ENCODE assay signal across 14 cellular contexts in genomic region chr5:154793599-154794524, GRCh38. TPM values are rescaled to one million over a fixed set of nuclear protein-coding genes. Genes with fewer than 3 reads are reported as not detected.
A peak's percentile ranks its signal among the peaks of the same experiment; 100 is the strongest.
DNase-seq lines count a peak whose midpoint lies in the region; ATAC-seq and TF ChIP-seq lines count a peak whose summit lies in the region.
"Had no signal": no experiment of that assay in that cellular context is flagged by ENCODE, and none has a peak within 500 bp of the region (broad histone marks: within the 10 kb centered on the region; RNA-seq: fewer than 3 reads in every experiment).

No MANE protein-coding gene starts in this region.

- peaks cover 70% of the 10 kb centered on the region for H3K79me2 ChIP-seq in osteoblast (ENCODE audit: insufficient read depth, low read length)

- peaks cover 37% of the 10 kb centered on the region for H4K20me1 ChIP-seq in osteoblast (ENCODE audit: insufficient read depth, low read length)

- no peak for TF ChIP-seq POLR2A in heart left ventricle (IDR thresholded peaks at IDR 0.05)
- no peak for TF ChIP-seq POLR2A in Peyer's patch (IDR thresholded peaks at IDR 0.05)

- H2AFZ ChIP-seq in osteoblast (ENCODE audit: low read length) = no peak overlapping the region

- DNase-seq in Daoy (ENCODE audit: low read depth) (peak; percentile 38), RWPE1 (ENCODE audit: low spot score) (no peak), heart left ventricle (no peak), osteoblast (ENCODE audit: insufficient read length, low spot score, missing footprints) (no peak), Peyer's patch (no peak), NCI-H187 (lab: John Stamatoyannopoulos, UW) (no peak), CD1c-positive myeloid dendritic cell (ENCODE audit: extremely low spot score) (no peak), H7 (no peak)
- DNase-seq: anterior cingulate cortex, hippocampal formation, midbrain, NCI-H2227 treated with DMSO at 0.1 percent for 48 hours had no signal

- H3K4me1 ChIP-seq in heart left ventricle (peaks cover 5 to 42% (median 18%) of the 10 kb centered on the region in 12 donors), osteoblast (ENCODE audit: insufficient read depth, low read length) (peaks cover 25% of the 10 kb centered on the region), Peyer's patch (peaks cover 0 to 5% (median 0%) of the 10 kb centered on the region in 4 donors)
- H3K4me1 ChIP-seq: suprapubic skin had no signal

- CTCF ChIA-PET in RWPE1 (lab: Yijun Ruan, JAX) = no interaction called here

- H3K27me3 ChIP-seq in heart left ventricle (no peaks in the 10 kb centered on the region), osteoblast (ENCODE audit: insufficient read depth, low read length) (no peaks in the 10 kb centered on the region), Peyer's patch (no peaks in the 10 kb centered on the region), H7 (ENCODE audit: control insufficient read depth, insufficient read depth, low read length) (no peaks in the 10 kb centered on the region)
- H3K27me3 ChIP-seq: suprapubic skin had no signal

- WGBS in heart left ventricle, 4 donors = 83 to 89% (median 88%) methylated on average over 30 to 32 of the region's 32 CpGs

- TF ChIP-seq CTCF in RWPE1 (conservative IDR thresholded peaks at IDR 0.05; ENCODE audit: low read depth) = no peak
- no peak for TF ChIP-seq CTCF in heart left ventricle (IDR thresholded peaks at IDR 0.05)
- TF ChIP-seq CTCF in osteoblast (IDR thresholded peaks at IDR 0.05; ENCODE audit: extremely low read depth, low read depth, low read length) = no peak
- TF ChIP-seq CTCF in Peyer's patch (IDR thresholded peaks at IDR 0.05) = no peak

- no peak overlapping the region for H3K4me2 ChIP-seq in osteoblast (ENCODE audit: insufficient read depth, low read length)

- peak in 3 of 4 donors; percentile 15 to 37 (median 34) for ATAC-seq in heart left ventricle

- H3K4me3 ChIP-seq in heart left ventricle (no peak overlapping the region), osteoblast (ENCODE audit: insufficient read depth, low read length) (no peak overlapping the region), Peyer's patch (no peak overlapping the region), H7 (ENCODE audit: insufficient read depth, low read depth, low read length) (no peak overlapping the region)
- H3K4me3 ChIP-seq: suprapubic skin had no signal

- intact Hi-C loops in heart left ventricle (cut with DNase I) = loop anchor here in 3 of 10 donors (5.0 kb wide), 1 partner anchor 37 kb away; the partner anchor contains the start of gene LARP1 (in 3 of the 3)

- peak overlapping the region; percentile 21 for H3K27ac ChIP-seq in RWPE1
- peak overlapping the region in 9 of 12 donors; percentile 20 to 66 (median 54) for H3K27ac ChIP-seq in heart left ventricle
- H3K27ac ChIP-seq in osteoblast (ENCODE audit: low read depth, low read length) = peak overlapping the region; percentile 69
- no peak overlapping the region for H3K27ac ChIP-seq in Peyer's patch
- H3K27ac ChIP-seq: HL-60 had no signal

- H3K36me3 ChIP-seq in heart left ventricle (peaks cover 0 to 83% (median 79%) of the 10 kb centered on the region in 9 donors), osteoblast (ENCODE audit: insufficient read depth, low read length) (peaks cover 67% of the 10 kb centered on the region), Peyer's patch (peaks cover 0 to 78% (median 0%) of the 10 kb centered on the region in 3 donors), H7 (replicated peaks; ENCODE audit: control insufficient read depth, insufficient read depth, low read length) (peaks cover 56% of the 10 kb centered on the region)

- POLR2A ChIA-PET in RWPE1 (lab: Yijun Ruan, JAX; ENCODE audit: low non-redundant PET) = no interaction called here

- H3K9me3 ChIP-seq in heart left ventricle (no peaks in the 10 kb centered on the region), osteoblast (ENCODE audit: low read depth, low read length) (no peaks in the 10 kb centered on the region), Peyer's patch (no peaks in the 10 kb centered on the region)
- H3K9me3 ChIP-seq: suprapubic skin had no signal

RNA-seq across cellular contexts. Expression of gene LARP1, which starts 38.7 kb away (rescaled TPM):
- total RNA-seq in Daoy (2014; rRNA removed; shearing (Covaris generic)) = 38.5 and 61.9 TPM in 2 replicates
- total RNA-seq in heart left ventricle = 100 to 1,000 TPM in 8 of 9 donors, 10 to 100 TPM in 1; 91.6 to 189 (median 181) TPM
- 10 to 100 TPM; 36.5 to 89.9 TPM for polyA plus RNA-seq in heart left ventricle
- 115 and 124 TPM in 2 replicates for total RNA-seq in osteoblast
- total RNA-seq in Peyer's patch = 100 to 1,000 TPM in 3 of 4 donors, 10 to 100 TPM in 1; 84.1 to 177 (median 127) TPM
- total RNA-seq in H7 (2014; rRNA removed; shearing (Covaris generic)) = 134 and 136 TPM in 2 replicates

RNA-seq across cellular contexts. Expression of gene FAXDC2, which starts 56.5 kb away (rescaled TPM):
- total RNA-seq in Daoy (2014; rRNA removed; shearing (Covaris generic)) = 0.12 and 0.46 TPM in 2 replicates
- total RNA-seq in heart left ventricle (10 to 100 TPM in 7 of 9 donors, 1 to 10 TPM in 2; 7.9 to 39.5 (median 22.2) TPM), osteoblast (13.8 and 19.2 TPM in 2 replicates), Peyer's patch (10 to 100 TPM; 16.5 to 64.2 (median 42.3) TPM)
- 10 to 100 TPM in 1 of 2 donors, 1 to 10 TPM in 1; 5.3 to 15.4 TPM for polyA plus RNA-seq in heart left ventricle
- 2.6 and 9.6 TPM in 2 replicates for total RNA-seq in H7 (2014; rRNA removed; shearing (Covaris generic))

Comparison
In these comparisons a context has a peak if more than half of its experiments do, and no peak if none do; other contexts are left out.
1. H3K27ac ChIP-seq: peak in RWPE1 (single experiment), heart left ventricle (9 of 12) and osteoblast (single experiment); none in Peyer's patch (0 of 4).